ENCODE assay signal across 19 cellular contexts in the genomic region with DNA sequence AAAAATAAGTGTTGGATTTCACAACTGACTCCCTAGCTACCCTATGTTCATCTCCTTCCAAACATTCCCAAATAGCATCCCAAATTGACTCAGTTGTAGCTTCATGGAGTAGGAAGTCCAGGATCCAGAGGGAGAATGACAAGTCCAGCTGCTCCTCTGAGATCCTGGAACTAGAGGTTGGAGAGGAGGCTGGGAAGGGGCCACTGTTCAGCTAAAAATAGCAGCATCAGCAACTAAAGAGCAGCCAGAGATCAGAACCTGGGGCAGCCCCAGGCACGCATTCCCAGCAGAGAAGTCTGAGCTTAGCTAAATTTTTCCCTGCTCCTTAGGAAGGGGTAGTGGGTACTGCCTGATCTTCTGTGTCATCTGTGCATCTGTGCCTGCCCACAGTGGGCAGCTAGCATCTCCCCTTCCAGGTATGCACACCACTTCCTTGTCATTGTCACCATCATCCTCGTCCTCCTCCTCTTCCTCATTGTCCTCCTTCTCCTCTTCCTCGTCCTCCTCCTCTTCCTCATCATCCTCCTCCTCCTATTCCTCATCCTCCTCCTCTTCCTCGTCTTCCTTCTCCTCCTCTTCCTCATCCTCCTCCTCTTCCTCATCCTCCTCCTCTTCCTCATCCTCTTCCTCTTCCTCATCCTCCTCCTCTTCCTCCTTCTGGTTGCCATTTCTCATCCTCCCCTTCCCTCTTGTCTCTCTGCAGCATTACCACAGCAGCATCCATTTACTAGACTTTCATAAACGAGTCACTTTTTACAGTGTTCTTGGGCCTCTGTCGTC.
"Had no signal": no experiment of that assay in that cellular context is flagged by ENCODE, and none has a peak within 500 bp of the region (broad histone marks: within the 10 kb centered on the region; RNA-seq: fewer than 3 reads in every experiment).

No MANE protein-coding gene starts in this region.

- H3K4me2 ChIP-seq: neural progenitor cell had no signal

- H2AFZ ChIP-seq: neural progenitor cell, parathyroid adenoma had no signal

- H3K9ac ChIP-seq: neural progenitor cell, parathyroid adenoma had no signal

- H3K4me3 Mint-ChIP-seq: natural killer cell, neural progenitor cell had no signal

- H3K9me3 Mint-ChIP-seq: neural progenitor cell had no signal

- ATAC-seq: foreskin keratinocyte, left colon, mucosa of descending colon, natural killer cell had no signal

- H3K4me3 ChIP-seq: colonic mucosa, mucosa of descending colon, neural progenitor cell, prostate gland, sigmoid colon had no signal

- FAIRE-seq: endothelial cell of umbilical vein, small intestine had no signal

- H3K36me3 Mint-ChIP-seq: natural killer cell, neural progenitor cell had no signal

- H3K27ac Mint-ChIP-seq: natural killer cell, neural progenitor cell had no signal

- DNase-seq: colonic mucosa; dermis blood vessel endothelial cell; erythroblast; foreskin keratinocyte; hippocampal formation; left colon; mammary epithelial cell; mucosa of descending colon; natural killer cell; occipital lobe; sigmoid colon; small intestine; stimulated activated CD4-positive, alpha-beta T cell treated with anti-CD3 and anti-CD28 coated beads, Interleukin-12 subunit alpha, Interleukin-12 subunit beta, amount 100 ng/mL, for 4 hours; stimulated activated naive CD4-positive, alpha-beta T cell treated with Interleukin-2 at 50 U/mL for 16 hours; trophoblast cell had no signal

- H3K36me3 ChIP-seq: colonic mucosa, neural progenitor cell, prostate gland, sigmoid colon had no signal

- H3K9me3 ChIP-seq: colonic mucosa, mucosa of descending colon, prostate gland, sigmoid colon had no signal

- H3K27me3 ChIP-seq: colonic mucosa, neural progenitor cell, sigmoid colon had no signal

- H3K4me1 ChIP-seq: colonic mucosa, foreskin keratinocyte, prostate gland, sigmoid colon had no signal

- H3K4me1 Mint-ChIP-seq: natural killer cell had no signal

- H3K27ac ChIP-seq: colonic mucosa, foreskin keratinocyte, neural progenitor cell, parathyroid adenoma, prostate gland, sigmoid colon had no signal
